13 cellular contexts compared by ENCODE assay signal in the genomic region with DNA sequence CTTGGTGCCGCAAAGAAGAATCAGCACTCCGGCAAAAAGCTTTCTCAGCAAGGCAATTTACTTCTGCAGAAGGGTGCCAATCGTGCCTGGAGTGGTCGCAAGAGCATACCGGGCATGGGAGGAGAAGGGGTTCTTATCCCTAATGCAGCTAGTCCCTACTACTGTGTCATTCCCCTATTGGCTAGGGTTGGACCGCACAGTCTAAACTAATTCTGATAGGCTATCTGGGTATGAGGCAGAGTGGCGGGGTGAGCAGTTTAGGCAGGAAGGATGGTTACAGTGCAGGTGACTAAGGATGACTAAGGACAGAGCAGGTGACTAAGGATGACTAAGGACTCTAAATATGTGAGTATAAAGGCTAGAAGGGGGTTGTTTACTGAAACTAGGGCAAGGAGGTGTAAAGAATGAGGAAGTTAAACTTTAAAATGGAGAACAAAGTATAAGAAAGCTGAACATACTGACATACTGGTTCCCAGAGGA. TPM values are rescaled to one million over a fixed set of nuclear protein-coding genes. Genes with fewer than 3 reads are reported as not detected.
A peak's percentile ranks its signal among the peaks of the same experiment; 100 is the strongest.
DNase-seq lines count a peak whose midpoint lies in the region; ATAC-seq and TF ChIP-seq lines count a peak whose summit lies in the region.
"Had no signal": no experiment of that assay in that cellular context is flagged by ENCODE, and none has a peak within 500 bp of the region (broad histone marks: within the 10 kb centered on the region; RNA-seq: fewer than 3 reads in every experiment).

No MANE protein-coding gene starts in this region.

- no peaks in the 10 kb centered on the region for H3K36me3 ChIP-seq in breast epithelium
- peaks cover 82% of the 10 kb centered on the region for H3K36me3 ChIP-seq in OCI-LY7 (ENCODE audit: insufficient read depth, low read length)

- H2AFZ ChIP-seq in OCI-LY7 (ENCODE audit: low read length): no peak overlapping the region

- peaks cover 7% of the 10 kb centered on the region for H3K4me1 Mint-ChIP-seq in MCF 10A (ENCODE audit: insufficient read depth, unreplicated experiment)
- peaks cover 7 to 18% of the 10 kb centered on the region in 2 donors for H3K4me1 Mint-ChIP-seq in stimulated activated naive B cell treated with anti-CD40 and anti-IgM and Interleukin-4, amounts not matched to agents 10 μg/mL and 1 μg/mL and 100 μg/mL, for 72 hours
- H3K4me1 Mint-ChIP-seq in activated T-helper 2 cell treated with anti-CD3 and anti-CD28 coated beads, Interferon-gamma antibody, Interleukin-2, Interleukin-4, amounts not matched to agents 10 μg/mL and 5 μg/mL and 100 μg/mL, durations not matched to agents 14 hours and 24 hours and 36 hours (ENCODE audit: low read depth): peaks cover 4% of the 10 kb centered on the region

- no peak for TF ChIP-seq CTCF in MCF 10A (IDR thresholded peaks at IDR 0.05; ENCODE audit: unreplicated experiment)
- TF ChIP-seq CTCF in breast epithelium (IDR thresholded peaks at IDR 0.05): no peak
- TF ChIP-seq CTCF in OCI-LY7 (conservative IDR thresholded peaks at IDR 0.05; ENCODE audit: low read length): no peak
- no peak for TF ChIP-seq CTCF in choroid plexus epithelial cell (conservative IDR thresholded peaks at IDR 0.05; ENCODE audit: low read depth, low read length)

- DNase-seq in MCF 10A (ENCODE audit: unreplicated experiment): peak; percentile 27
- DNase-seq in breast epithelium (ENCODE audit: low spot score in 2 of 2): no peak
- DNase-seq in OCI-LY7 (ENCODE audit: low spot score): peak; percentile 7
- DNase-seq in choroid plexus epithelial cell (ENCODE audit: low read depth): peak; percentile 5
- peak; percentile 7 for DNase-seq in stimulated activated naive B cell treated with anti-CD40 and anti-IgM and Interleukin-4, amounts not matched to agents 10 μg/mL and 1 μg/mL and 100 μg/mL, for 72 hours
- DNase-seq in activated T-helper 2 cell treated with anti-CD3 and anti-CD28 coated beads, Interferon-gamma antibody, Interleukin-2, Interleukin-4, amounts not matched to agents 10 μg/mL and 5 μg/mL and 100 μg/mL, durations not matched to agents 14 hours and 24 hours and 36 hours (ENCODE audit: low spot score): no peak
- DNase-seq: adrenal gland, NCI-H2081 treated with DMSO at 0.1 percent for 48 hours had no signal

- no peak overlapping the region for H3K27ac ChIP-seq in breast epithelium
- H3K27ac ChIP-seq in OCI-LY7 (ENCODE audit: low read depth, low read length, poor library complexity, severe bottlenecking): no peak overlapping the region
- H3K27ac ChIP-seq: adrenal gland, C4-2B had no signal

- H3K4me1 ChIP-seq in breast epithelium: no peaks in the 10 kb centered on the region
- H3K4me1 ChIP-seq in OCI-LY7 (ENCODE audit: insufficient read depth, low read length, poor library complexity, severe bottlenecking): no peaks in the 10 kb centered on the region
- H3K4me1 ChIP-seq: adrenal gland had no signal

- POLR2A ChIA-PET in MCF 10A (lab: Yijun Ruan, JAX) (interaction anchor here (1.1 kb wide), 1 partner anchor 13 kb away, joined by 3 read pairs; no protein-coding TSS in a partner anchor), OCI-LY7 (lab: Charles Lee) (interaction anchor here (0.6 kb wide), 2 partner anchors 30 to 350 kb away, joined by 3 read pairs; no protein-coding TSS in a partner anchor)

- H3K27ac Mint-ChIP-seq in MCF 10A (ENCODE audit: low read depth, unreplicated experiment): peak overlapping the region; percentile 8
- H3K27ac Mint-ChIP-seq in stimulated activated naive B cell treated with anti-CD40 and anti-IgM and Interleukin-4, amounts not matched to agents 10 μg/mL and 1 μg/mL and 100 μg/mL, for 72 hours: peak overlapping the region; percentile 88
- no peak overlapping the region for H3K27ac Mint-ChIP-seq in activated T-helper 2 cell treated with anti-CD3 and anti-CD28 coated beads, Interferon-gamma antibody, Interleukin-2, Interleukin-4, amounts not matched to agents 10 μg/mL and 5 μg/mL and 100 μg/mL, durations not matched to agents 14 hours and 24 hours and 36 hours
- H3K27ac Mint-ChIP-seq: T-helper 1 cell treated with Interleukin-12 subunit alpha and Interleukin-12 subunit beta and Interleukin-4 antibody, amounts not matched to agents 30 μg/mL and 1 μg/mL, for 36 hours had no signal

- no peaks in the 10 kb centered on the region for H3K79me2 ChIP-seq in OCI-LY7 (ENCODE audit: insufficient read depth, low read depth, low read length)

- H3K4me3 Mint-ChIP-seq in MCF 10A (ENCODE audit: unreplicated experiment): no peak overlapping the region
- H3K4me3 Mint-ChIP-seq in stimulated activated naive B cell treated with anti-CD40 and anti-IgM and Interleukin-4, amounts not matched to agents 10 μg/mL and 1 μg/mL and 100 μg/mL, for 72 hours: peak overlapping the region; percentile 26 to 37
- no peak overlapping the region for H3K4me3 Mint-ChIP-seq in activated T-helper 2 cell treated with anti-CD3 and anti-CD28 coated beads, Interferon-gamma antibody, Interleukin-2, Interleukin-4, amounts not matched to agents 10 μg/mL and 5 μg/mL and 100 μg/mL, durations not matched to agents 14 hours and 24 hours and 36 hours (ENCODE audit: low read depth)
- H3K4me3 Mint-ChIP-seq: T-helper 1 cell treated with Interleukin-12 subunit alpha and Interleukin-12 subunit beta and Interleukin-4 antibody, amounts not matched to agents 30 μg/mL and 1 μg/mL, for 36 hours had no signal

- ATAC-seq in stimulated activated naive B cell treated with anti-CD40 and anti-IgM and Interleukin-4, amounts not matched to agents 10 μg/mL and 1 μg/mL and 100 μg/mL, for 72 hours (replicated peaks): peak; percentile 87 to 94
- ATAC-seq in GM18511 (IDR thresholded peaks at IDR 0.05; ENCODE audit: unreplicated experiment): no peak
- ATAC-seq in GM19463 (IDR thresholded peaks at IDR 0.05; ENCODE audit: unreplicated experiment): no peak
- ATAC-seq: sciatic nerve had no signal

- BruUV-seq in MCF 10A (replicated peaks; lab: Mats Ljungman, UMichigan): no TSS peak
- no TSS peak for BruUV-seq in OCI-LY7 (replicated peaks; lab: Mats Ljungman, UMichigan)

- H3K4me3 ChIP-seq in breast epithelium: no peak overlapping the region
- no peak overlapping the region for H3K4me3 ChIP-seq in OCI-LY7 (ENCODE audit: low read depth, low read length, poor library complexity, severe bottlenecking)
- no peak overlapping the region for H3K4me3 ChIP-seq in choroid plexus epithelial cell (ENCODE audit: low read depth, low read length)
- H3K4me3 ChIP-seq: adrenal gland had no signal

- CTCF ChIA-PET in MCF 10A (lab: Yijun Ruan, JAX): interaction anchor here (0.7 to 1.6 kb wide), 3 partner anchors 10 to 43 kb away, joined by 4 to 6 read pairs (median 5); no protein-coding TSS in a partner anchor
- CTCF ChIA-PET in OCI-LY7 (lab: Charles Lee; ENCODE audit: unreplicated experiment): no interaction called here

- no peaks in the 10 kb centered on the region for H3K27me3 Mint-ChIP-seq in MCF 10A (ENCODE audit: insufficient read depth, unreplicated experiment)
- H3K27me3 Mint-ChIP-seq in stimulated activated naive B cell treated with anti-CD40 and anti-IgM and Interleukin-4, amounts not matched to agents 10 μg/mL and 1 μg/mL and 100 μg/mL, for 72 hours: no peaks in the 10 kb centered on the region
- H3K27me3 Mint-ChIP-seq in activated T-helper 2 cell treated with anti-CD3 and anti-CD28 coated beads, Interferon-gamma antibody, Interleukin-2, Interleukin-4, amounts not matched to agents 10 μg/mL and 5 μg/mL and 100 μg/mL, durations not matched to agents 14 hours and 24 hours and 36 hours (ENCODE audit: low read depth): no peaks in the 10 kb centered on the region

- H3K9me3 ChIP-seq in breast epithelium: peaks cover 0 to 18% of the 10 kb centered on the region in 2 donors
- peaks cover 25% of the 10 kb centered on the region for H3K9me3 ChIP-seq in OCI-LY7 (ENCODE audit: low read length)

- peaks cover 65% of the 10 kb centered on the region for H3K36me3 Mint-ChIP-seq in MCF 10A (ENCODE audit: insufficient read depth, unreplicated experiment)
- peaks cover 51 to 75% of the 10 kb centered on the region in 2 donors for H3K36me3 Mint-ChIP-seq in stimulated activated naive B cell treated with anti-CD40 and anti-IgM and Interleukin-4, amounts not matched to agents 10 μg/mL and 1 μg/mL and 100 μg/mL, for 72 hours
- peaks cover 88% of the 10 kb centered on the region for H3K36me3 Mint-ChIP-seq in activated T-helper 2 cell treated with anti-CD3 and anti-CD28 coated beads, Interferon-gamma antibody, Interleukin-2, Interleukin-4, amounts not matched to agents 10 μg/mL and 5 μg/mL and 100 μg/mL, durations not matched to agents 14 hours and 24 hours and 36 hours (ENCODE audit: low read depth)

- intact Hi-C loops in MCF 10A (cut with micrococcal nuclease): no loop called here
- intact Hi-C loops in breast epithelium (cut with DNase I; ENCODE audit: low total_unique reads): loop anchor here (10.0 kb wide), 1 partner anchor 1500 kb away; no protein-coding TSS in a partner anchor
- intact Hi-C loops in OCI-LY7 (cut with micrococcal nuclease; ENCODE audit: unreplicated experiment): no loop called here
- intact Hi-C loops in activated T-helper 2 cell treated with anti-CD3 and anti-CD28 coated beads, Interferon-gamma antibody, Interleukin-2, Interleukin-4, amounts not matched to agents 10 μg/mL and 5 μg/mL and 100 μg/mL, durations not matched to agents 14 hours and 24 hours and 36 hours (cut with micrococcal nuclease): no loop called here

- peaks cover 25% of the 10 kb centered on the region for H3K9me3 Mint-ChIP-seq in MCF 10A (ENCODE audit: unreplicated experiment)
- peaks cover 20 to 23% of the 10 kb centered on the region in 2 donors for H3K9me3 Mint-ChIP-seq in stimulated activated naive B cell treated with anti-CD40 and anti-IgM and Interleukin-4, amounts not matched to agents 10 μg/mL and 1 μg/mL and 100 μg/mL, for 72 hours
- peaks cover 51% of the 10 kb centered on the region for H3K9me3 Mint-ChIP-seq in activated T-helper 2 cell treated with anti-CD3 and anti-CD28 coated beads, Interferon-gamma antibody, Interleukin-2, Interleukin-4, amounts not matched to agents 10 μg/mL and 5 μg/mL and 100 μg/mL, durations not matched to agents 14 hours and 24 hours and 36 hours

- no peaks in the 10 kb centered on the region for H4K20me1 ChIP-seq in OCI-LY7 (ENCODE audit: insufficient read depth, low read length)

- no peaks in the 10 kb centered on the region for H3K27me3 ChIP-seq in breast epithelium
- H3K27me3 ChIP-seq: adrenal gland had no signal

- H3K4me2 ChIP-seq in OCI-LY7 (ENCODE audit: low read length): no peak overlapping the region

- no peak for TF ChIP-seq POLR2A in breast epithelium (IDR thresholded peaks at IDR 0.05)

- H3K9me2 ChIP-seq in OCI-LY7 (ENCODE audit: insufficient read depth, low read length): no peaks in the 10 kb centered on the region

RNA-seq across cellular contexts. Expression of gene PGBD4, which starts 52.9 kb away (rescaled TPM):
- total RNA-seq in MCF 10A (2022): 2.4 and 2.6 TPM in 2 replicates
- total RNA-seq in breast epithelium: 1 to 10 TPM in 2 of 3 donors, under 1 TPM in 1; 0.64 to 1.6 (median 1.3) TPM
- 3.6 and 4.4 TPM in 2 replicates for total RNA-seq in OCI-LY7 (2014; rRNA removed; shearing (Covaris generic))
- 4.1 TPM in 2 replicates for total RNA-seq in OCI-LY7 (2022)
- total RNA-seq in activated T-helper 2 cell treated with anti-CD3 and anti-CD28 coated beads, Interferon-gamma antibody, Interleukin-2, Interleukin-4, amounts not matched to agents 10 μg/mL and 5 μg/mL and 100 μg/mL, durations not matched to agents 14 hours and 24 hours and 36 hours: 3.4 and 3.7 TPM in 2 replicates

RNA-seq across cellular contexts. Expression of gene EMC7, which starts 53.1 kb away (rescaled TPM):
- total RNA-seq in MCF 10A (2022) (98.2 and 134 TPM in 2 replicates), breast epithelium (10 to 100 TPM; 35.0 to 47.5 (median 44.6) TPM), OCI-LY7 (2022) (39.8 and 41.4 TPM in 2 replicates)
- 14.7 and 15.7 TPM in 2 replicates for total RNA-seq in OCI-LY7 (2014; rRNA removed; shearing (Covaris generic))
- 66.8 and 68.0 TPM in 2 replicates for total RNA-seq in activated T-helper 2 cell treated with anti-CD3 and anti-CD28 coated beads, Interferon-gamma antibody, Interleukin-2, Interleukin-4, amounts not matched to agents 10 μg/mL and 5 μg/mL and 100 μg/mL, durations not matched to agents 14 hours and 24 hours and 36 hours

RNA-seq across cellular contexts. Expression of gene KATNBL1, which starts 55.1 kb away (rescaled TPM):
- 38.2 and 47.6 TPM in 2 replicates for total RNA-seq in MCF 10A (2022)
- total RNA-seq in breast epithelium: 10 to 100 TPM; 43.7 to 67.6 (median 61.0) TPM
- total RNA-seq in OCI-LY7 (2014; rRNA removed; shearing (Covaris generic)): 44.8 and 47.5 TPM in 2 replicates
- 64.6 and 77.2 TPM in 2 replicates for total RNA-seq in OCI-LY7 (2022)
- total RNA-seq in activated T-helper 2 cell treated with anti-CD3 and anti-CD28 coated beads, Interferon-gamma antibody, Interleukin-2, Interleukin-4, amounts not matched to agents 10 μg/mL and 5 μg/mL and 100 μg/mL, durations not matched to agents 14 hours and 24 hours and 36 hours: 42.0 and 42.3 TPM in 2 replicates

Comparison
In these comparisons a context has a peak if more than half of its experiments do, and no peak if none do; other contexts are left out.
1. DNase-seq: peak in MCF 10A (single experiment), OCI-LY7 (single experiment), choroid plexus epithelial cell (single experiment) and stimulated activated naive B cell treated with anti-CD40 and anti-IgM and Interleukin-4, amounts not matched to agents 10 μg/mL and 1 μg/mL and 100 μg/mL, for 72 hours (single experiment); none in breast epithelium (0 of 2) and activated T-helper 2 cell treated with anti-CD3 and anti-CD28 coated beads, Interferon-gamma antibody, Interleukin-2, Interleukin-4, amounts not matched to agents 10 μg/mL and 5 μg/mL and 100 μg/mL, durations not matched to agents 14 hours and 24 hours and 36 hours (single experiment).
2. H3K4me3 Mint-ChIP-seq: peak in stimulated activated naive B cell treated with anti-CD40 and anti-IgM and Interleukin-4, amounts not matched to agents 10 μg/mL and 1 μg/mL and 100 μg/mL, for 72 hours (2 of 2); none in MCF 10A (single experiment) and activated T-helper 2 cell treated with anti-CD3 and anti-CD28 coated beads, Interferon-gamma antibody, Interleukin-2, Interleukin-4, amounts not matched to agents 10 μg/mL and 5 μg/mL and 100 μg/mL, durations not matched to agents 14 hours and 24 hours and 36 hours (single experiment).
3. ATAC-seq: peak in stimulated activated naive B cell treated with anti-CD40 and anti-IgM and Interleukin-4, amounts not matched to agents 10 μg/mL and 1 μg/mL and 100 μg/mL, for 72 hours (2 of 2); none in GM18511 (single experiment) and GM19463 (single experiment).